ENCODE assay signal across 23 cellular contexts in the genomic region with DNA sequence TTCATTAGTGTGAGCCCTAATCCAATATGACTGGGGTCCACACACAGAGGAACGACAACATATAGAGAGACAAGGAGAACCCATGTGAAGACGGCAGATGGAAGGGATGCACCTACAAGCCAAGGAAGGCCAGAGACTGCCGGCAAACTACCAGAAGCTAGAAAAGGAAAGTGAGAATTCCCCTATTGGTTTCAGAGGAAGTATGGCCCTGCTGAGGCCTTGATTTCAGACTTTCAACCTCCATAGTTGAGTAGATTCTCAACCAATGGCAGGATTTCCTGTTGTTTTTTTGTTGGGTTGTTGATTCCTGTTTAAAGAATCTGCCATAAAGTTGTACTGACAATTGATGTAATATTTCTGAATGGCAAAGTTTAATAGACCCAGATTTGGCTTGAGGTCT.
DNase-seq lines count a peak whose midpoint lies in the region; ATAC-seq lines count a peak whose summit lies in the region.
"Had no signal": no experiment of that assay in that cellular context is flagged by ENCODE, and none has a peak within 500 bp of the region (broad histone marks: within the 10 kb centered on the region; RNA-seq: fewer than 3 reads in every experiment).

No MANE protein-coding gene starts in this region.

- H3K4me3 Mint-ChIP-seq in naive thymus-derived CD4-positive, alpha-beta T cell: no peak overlapping the region
- H3K4me3 Mint-ChIP-seq: activated B cell treated with CpG ODN at 0.5 μM for 24 hours; activated naive CD8-positive, alpha-beta T cell treated with anti-CD3 and anti-CD28 coated beads, Interleukin-2, amount 10 ng/mL, durations not matched to agents 7 days and 5 days; CD4-positive, alpha-beta memory T cell; nephron progenitor cell had no signal

- H3K36me3 Mint-ChIP-seq in naive thymus-derived CD4-positive, alpha-beta T cell: no peaks in the 10 kb centered on the region
- H3K36me3 Mint-ChIP-seq: activated naive CD8-positive, alpha-beta T cell treated with anti-CD3 and anti-CD28 coated beads, Interleukin-2, amount 10 ng/mL, durations not matched to agents 7 days and 5 days; CD4-positive, alpha-beta memory T cell had no signal

- H3K4me1 ChIP-seq in naive thymus-derived CD4-positive, alpha-beta T cell (ENCODE audit: control insufficient read depth in 2 of 2, insufficient read depth in 2 of 2, low read length in 2 of 2): no peaks in the 10 kb centered on the region

- intact Hi-C loops in naive thymus-derived CD4-positive, alpha-beta T cell (cut with micrococcal nuclease): no loop called here

- H3K4me1 Mint-ChIP-seq in naive thymus-derived CD4-positive, alpha-beta T cell: no peaks in the 10 kb centered on the region
- H3K4me1 Mint-ChIP-seq: activated B cell treated with CpG ODN at 0.5 μM for 24 hours; activated naive CD8-positive, alpha-beta T cell treated with anti-CD3 and anti-CD28 coated beads, Interleukin-2, amount 10 ng/mL, durations not matched to agents 7 days and 5 days; CD4-positive, alpha-beta memory T cell; nephron progenitor cell had no signal

- peaks cover 0 to 14% (median 3%) of the 10 kb centered on the region in 11 donors for H3K9me3 Mint-ChIP-seq in naive thymus-derived CD4-positive, alpha-beta T cell

- no peaks in the 10 kb centered on the region for H3K27me3 ChIP-seq in naive thymus-derived CD4-positive, alpha-beta T cell (ENCODE audit: control insufficient read depth in 2 of 2, insufficient read depth in 2 of 2, low read length in 2 of 2)
- H3K27me3 ChIP-seq: brain microvascular endothelial cell had no signal

- no peak overlapping the region for H3K4me3 ChIP-seq in naive thymus-derived CD4-positive, alpha-beta T cell (ENCODE audit: low read length)
- H3K4me3 ChIP-seq: PC-9 had no signal

- no peak overlapping the region for H3K27ac ChIP-seq in naive thymus-derived CD4-positive, alpha-beta T cell (ENCODE audit: low read depth, low read length)
- H3K27ac ChIP-seq: brain microvascular endothelial cell, PC-9 had no signal

- no peaks in the 10 kb centered on the region for H3K9me3 ChIP-seq in naive thymus-derived CD4-positive, alpha-beta T cell (ENCODE audit: control insufficient read depth in 2 of 3, low read length in 3 of 3)

- peaks cover 0 to 11% (median 0%) of the 10 kb centered on the region in 5 donors for H3K27me3 Mint-ChIP-seq in naive thymus-derived CD4-positive, alpha-beta T cell
- H3K27me3 Mint-ChIP-seq: activated B cell treated with CpG ODN at 0.5 μM for 24 hours; activated naive CD8-positive, alpha-beta T cell treated with anti-CD3 and anti-CD28 coated beads, Interleukin-2, amount 10 ng/mL, durations not matched to agents 7 days and 5 days; CD4-positive, alpha-beta memory T cell had no signal

- POLR2A ChIA-PET in naive thymus-derived CD4-positive, alpha-beta T cell (lab: Charles Lee): no interaction called here

- H3K36me3 ChIP-seq in naive thymus-derived CD4-positive, alpha-beta T cell (ENCODE audit: control insufficient read depth in 2 of 3, insufficient read depth in 3 of 3, low read length in 3 of 3): no peaks in the 10 kb centered on the region
- H3K36me3 ChIP-seq: brain microvascular endothelial cell had no signal

- no peak overlapping the region for H3K27ac Mint-ChIP-seq in naive thymus-derived CD4-positive, alpha-beta T cell
- H3K27ac Mint-ChIP-seq: activated B cell treated with CpG ODN at 0.5 μM for 24 hours; activated naive CD8-positive, alpha-beta T cell treated with anti-CD3 and anti-CD28 coated beads, Interleukin-2, amount 10 ng/mL, durations not matched to agents 7 days and 5 days; CD4-positive, alpha-beta memory T cell; nephron progenitor cell had no signal

- peak; percentile 45 for DNase-seq in NCI-H82 (lab: John Stamatoyannopoulos, UW)
- no peak for DNase-seq in 8988T
- DNase-seq in GM19240 (ENCODE audit: insufficient read length, low spot score): no peak
- no peak for DNase-seq in NCI-H1092 treated with DMSO at 0.1 percent for 48 hours (lab: John Stamatoyannopoulos, UW)
- no peak for DNase-seq in naive thymus-derived CD4-positive, alpha-beta T cell
- DNase-seq: activated B cell treated with CpG ODN at 0.5 μM for 24 hours; activated naive CD8-positive, alpha-beta T cell treated with anti-CD3 and anti-CD28 coated beads, Interleukin-2, amount 10 ng/mL, durations not matched to agents 7 days and 5 days; brain microvascular endothelial cell; CD4-positive, alpha-beta memory T cell; cortex of kidney; DMS79; foreskin fibroblast; HCEC 1CT; mesenchymal stem cell; NCI-H1417 treated with DMSO at 0.1 percent for 48 hours; NCI-H2171; NCI-H69; nephron progenitor cell; PC-9; stimulated activated CD4-positive, alpha-beta T cell treated with anti-CD3 and anti-CD28 coated beads, Interleukin-4, amount 100 ng/mL, for 1 hour had no signal

- ATAC-seq in GM18861 (IDR thresholded peaks at IDR 0.05; ENCODE audit: unreplicated experiment) (peak; percentile 80), GM21526 (IDR thresholded peaks at IDR 0.05; ENCODE audit: low FRiP score, unreplicated experiment) (peak; percentile 80), HG03095 (IDR thresholded peaks at IDR 0.05; ENCODE audit: unreplicated experiment) (peak; percentile 70)
- no peak for ATAC-seq in naive thymus-derived CD4-positive, alpha-beta T cell

- CTCF ChIA-PET in naive thymus-derived CD4-positive, alpha-beta T cell (lab: Charles Lee): no interaction called here
